8 cellular contexts compared by ENCODE assay signal in genomic region chr2:120222186-120223033, GRCh38. TPM values are rescaled to one million over a fixed set of nuclear protein-coding genes. Genes with fewer than 3 reads are reported as not detected.
DNase-seq lines count a peak whose midpoint lies in the region; ATAC-seq and TF ChIP-seq lines count a peak whose summit lies in the region.

No MANE protein-coding gene starts in this region.

- TF ChIP-seq CTCF in GM12865 (IDR thresholded peaks at IDR 0.05; ENCODE audit: insufficient read depth, low read depth, low read length, missing control alignments) (no peak), WTC11 (IDR thresholded peaks at IDR 0.05) (no peak), glutamatergic neuron (IDR thresholded peaks at IDR 0.05; ENCODE audit: partially characterized antibody, unreplicated experiment) (no peak), sigmoid colon (IDR thresholded peaks at IDR 0.05) (no peak)

- DNase-seq in GM12865 (ENCODE audit: low read depth): peak; percentile 26
- no peak for DNase-seq in WTC11 (ENCODE audit: low spot score)
- DNase-seq in glutamatergic neuron: no peak
- no peak for DNase-seq in sigmoid colon
- no peak for DNase-seq in NCI-H748 (lab: John Stamatoyannopoulos, UW; ENCODE audit: unreplicated experiment)
- no peak for DNase-seq in NCI-H2196 treated with DMSO at 0.1 percent for 48 hours (lab: John Stamatoyannopoulos, UW; ENCODE audit: unreplicated experiment)
- DNase-seq in AG08396 (ENCODE audit: low spot score): no peak

- peaks cover 0 to 20% (median 0%) of the 10 kb centered on the region in 4 donors for H3K36me3 ChIP-seq in sigmoid colon

- POLR2A ChIA-PET in WTC11 (lab: Charles Lee): no interaction called here

- intact Hi-C loops in sigmoid colon (cut with DNase I): loop anchor here (2.0 kb wide), 1 partner anchor 464 kb away; the partner anchor contains the start of gene PTPN4

- peak overlapping the region; percentile 84 for H3K4me3 ChIP-seq in GM12865 (ENCODE audit: low read depth, low read length)
- peak overlapping the region; percentile 58 to 76 (median 62) for H3K4me3 ChIP-seq in sigmoid colon

- H3K27ac ChIP-seq in sigmoid colon: peak overlapping the region; percentile 89 to 95 (median 93)

- peaks cover 0 to 35% (median 23%) of the 10 kb centered on the region in 4 donors for H3K4me1 ChIP-seq in sigmoid colon

- peaks cover 48% of the 10 kb centered on the region for H3K27me3 Mint-ChIP-seq in WTC11 (ENCODE audit: low read depth)
- H3K27me3 Mint-ChIP-seq in glutamatergic neuron (ENCODE audit: unreplicated experiment): peaks cover 2% of the 10 kb centered on the region

- CTCF ChIA-PET in WTC11 (lab: Charles Lee): interaction anchor here (0.7 to 1.2 kb wide), 9 partner anchors 10 to 91 kb away, joined by 3 to 11 read pairs (median 5); partner anchors contain the start of gene RALB

- 81% methylated on average over 49 of the region's 49 CpGs for WGBS in sigmoid colon, 2 donors

- H3K27ac Mint-ChIP-seq in WTC11 (no peak overlapping the region), glutamatergic neuron (ENCODE audit: unreplicated experiment) (peak overlapping the region; percentile 55)

- TF ChIP-seq POLR2A in sigmoid colon (IDR thresholded peaks at IDR 0.05): no peak

- H3K4me1 Mint-ChIP-seq in WTC11 (peaks cover 11% of the 10 kb centered on the region), glutamatergic neuron (ENCODE audit: low read depth, unreplicated experiment) (peaks cover 9% of the 10 kb centered on the region)

- TF ChIP-seq EP300 in sigmoid colon (IDR thresholded peaks at IDR 0.05): no peak

- peaks cover 11% of the 10 kb centered on the region for H3K9me3 Mint-ChIP-seq in WTC11
- peaks cover 11% of the 10 kb centered on the region for H3K9me3 Mint-ChIP-seq in glutamatergic neuron (ENCODE audit: unreplicated experiment)

- no peaks in the 10 kb centered on the region for H3K9me3 ChIP-seq in sigmoid colon

- H3K36me3 Mint-ChIP-seq in WTC11: peaks cover 22% of the 10 kb centered on the region
- H3K36me3 Mint-ChIP-seq in glutamatergic neuron (ENCODE audit: unreplicated experiment): peaks cover 20% of the 10 kb centered on the region

- H3K4me3 Mint-ChIP-seq in WTC11: peak overlapping the region; percentile 56
- peak overlapping the region; percentile 86 for H3K4me3 Mint-ChIP-seq in glutamatergic neuron (ENCODE audit: unreplicated experiment)

- no peak for ATAC-seq in WTC11
- no peak for ATAC-seq in GM19328 (IDR thresholded peaks at IDR 0.05; ENCODE audit: unreplicated experiment)

- no peaks in the 10 kb centered on the region for H3K27me3 ChIP-seq in sigmoid colon

TF ChIP-seq in WTC11, 78 proteins besides CTCF, POLR2A, EP300 and RAD21:
- TF ChIP-seq JAZF1 (CRISPR knock-in tag; IDR thresholded peaks at IDR 0.05): no peak
- TF ChIP-seq NFYB (CRISPR knock-in tag; conservative IDR thresholded peaks at IDR 0.05; ENCODE audit: low read depth): no peak
- no peak for TF ChIP-seq NFE2L1 (CRISPR knock-in tag; IDR thresholded peaks at IDR 0.05)
- TF ChIP-seq FOXJ3 (CRISPR knock-in tag; IDR thresholded peaks at IDR 0.05; ENCODE audit: borderline replicate concordance): no peak
- no peak for TF ChIP-seq ATF3 (CRISPR knock-in tag; conservative IDR thresholded peaks at IDR 0.05)
- no peak for TF ChIP-seq ZNF425 (CRISPR knock-in tag; conservative IDR thresholded peaks at IDR 0.05)
- TF ChIP-seq IRF1 (CRISPR knock-in tag; IDR thresholded peaks at IDR 0.05): no peak
- TF ChIP-seq ZNF138 (CRISPR knock-in tag; conservative IDR thresholded peaks at IDR 0.05): no peak
- no peak for TF ChIP-seq ESRRA (CRISPR knock-in tag; IDR thresholded peaks at IDR 0.05; ENCODE audit: borderline replicate concordance)
- TF ChIP-seq ZNF317 (CRISPR knock-in tag; IDR thresholded peaks at IDR 0.05; ENCODE audit: borderline replicate concordance, low read depth): no peak
- TF ChIP-seq SP1 (CRISPR knock-in tag; conservative IDR thresholded peaks at IDR 0.05): no peak
- no peak for TF ChIP-seq ZNF416 (CRISPR knock-in tag; IDR thresholded peaks at IDR 0.05)
- no peak for TF ChIP-seq ZNF121 (CRISPR knock-in tag; IDR thresholded peaks at IDR 0.05)
- TF ChIP-seq ETV6 (CRISPR knock-in tag; IDR thresholded peaks at IDR 0.05): no peak
- TF ChIP-seq RORB (CRISPR knock-in tag; IDR thresholded peaks at IDR 0.05): no peak
- TF ChIP-seq ZNF281 (CRISPR knock-in tag; IDR thresholded peaks at IDR 0.05): no peak; the same call in 1 of the 2 replicates
- TF ChIP-seq E2F5 (CRISPR knock-in tag; IDR thresholded peaks at IDR 0.05): no peak
- no peak for TF ChIP-seq USF1 (CRISPR knock-in tag; IDR thresholded peaks at IDR 0.05)
- TF ChIP-seq NR1H2 (CRISPR knock-in tag; IDR thresholded peaks at IDR 0.05): no peak
- TF ChIP-seq ZNF219 (CRISPR knock-in tag; IDR thresholded peaks at IDR 0.05; ENCODE audit: borderline replicate concordance): no peak

RNA-seq across cellular contexts. Expression of gene TMEM185B, which starts 0.8 kb away (rescaled TPM):
- 9.9 to 14.9 TPM (median 14.3 TPM) in 3 replicates for total RNA-seq in WTC11 (2021)
- 12.3 TPM for total RNA-seq in glutamatergic neuron (ENCODE audit: unreplicated experiment)
- total RNA-seq in sigmoid colon: 10 to 100 TPM; 16.8 to 32.1 (median 25.0) TPM
- polyA plus RNA-seq in sigmoid colon: 1 to 10 TPM; 1.6 to 9.7 (median 1.8) TPM

RNA-seq across cellular contexts. Expression of gene RALB, which starts 30.2 kb away (rescaled TPM):
- total RNA-seq in WTC11 (2021) (17.1 to 18.0 TPM (median 17.9 TPM) in 3 replicates), glutamatergic neuron (ENCODE audit: unreplicated experiment) (16.4 TPM), sigmoid colon (10 to 100 TPM; 47.9 to 60.2 (median 50.5) TPM)
- 100 to 1,000 TPM in 2 of 3 donors, 10 to 100 TPM in 1; 86.6 to 143 (median 118) TPM for polyA plus RNA-seq in sigmoid colon
